Comparison of ENCODE assay signal across 8 cellular contexts in genomic region chr5:163696270-163696887, GRCh38.
DNase-seq lines count a peak whose midpoint lies in the region; ATAC-seq, FAIRE-seq and TF ChIP-seq lines count a peak whose summit lies in the region.

No MANE protein-coding gene starts in this region.

- peak; percentile 88 for FAIRE-seq in GM12891 (lab: Jason Lieb, UNC)

- no peaks in the 10 kb centered on the region for H3K4me1 Mint-ChIP-seq in naive thymus-derived CD4-positive, alpha-beta T cell

- H3K4me3 Mint-ChIP-seq in naive thymus-derived CD4-positive, alpha-beta T cell, result no peak overlapping the region

- intact Hi-C loops in naive thymus-derived CD4-positive, alpha-beta T cell (cut with micrococcal nuclease), result loop anchor here in 1 of 2 donors (2.0 kb wide), 1 partner anchor 808 kb away; no protein-coding TSS in a partner anchor
- intact Hi-C loops in lower leg skin (cut with DNase I; ENCODE audit: low total_unique reads), result no loop called here

- 0 out of 2 replicates have a peak overlapping the region, but pooled peaks have one; percentile 32 for H2AFZ ChIP-seq in MM.1S (ENCODE audit: low read length)

- no peaks in the 10 kb centered on the region for H3K36me3 Mint-ChIP-seq in naive thymus-derived CD4-positive, alpha-beta T cell

- no peaks in the 10 kb centered on the region for H3F3A ChIP-seq in MM.1S (ENCODE audit: insufficient read depth, low read length)

- TF ChIP-seq CTCF in MM.1S (IDR thresholded peaks at IDR 0.05; ENCODE audit: low read length) (peak; percentile 76), lower leg skin (IDR thresholded peaks at IDR 0.05) (no peak)

- H3K79me2 ChIP-seq in MM.1S (ENCODE audit: low read length), result no peaks in the 10 kb centered on the region

- no peak overlapping the region for H3K9ac ChIP-seq in MM.1S (ENCODE audit: low read length)

- no peaks in the 10 kb centered on the region for H4K20me1 ChIP-seq in MM.1S (ENCODE audit: insufficient read depth, low read length)

- H3K9me2 ChIP-seq in MM.1S (replicated peaks; ENCODE audit: insufficient read depth, low read length), result no peaks in the 10 kb centered on the region

- H3K4me2 ChIP-seq in MM.1S (ENCODE audit: low read depth, low read length), result no peak overlapping the region

- peaks cover 0 to 8% (median 3%) of the 10 kb centered on the region in 5 donors for H3K27me3 Mint-ChIP-seq in naive thymus-derived CD4-positive, alpha-beta T cell

- TF ChIP-seq POLR2A in GM12891 (IDR thresholded peaks at IDR 0.05; ENCODE audit: low read depth, low read length) (no peak), lower leg skin (IDR thresholded peaks at IDR 0.05) (no peak)

- H3K4me1 ChIP-seq in MM.1S (ENCODE audit: low read length), result no peaks in the 10 kb centered on the region
- no peaks in the 10 kb centered on the region for H3K4me1 ChIP-seq in naive thymus-derived CD4-positive, alpha-beta T cell (ENCODE audit: control insufficient read depth in 2 of 2, insufficient read depth in 2 of 2, low read length in 2 of 2)

- peaks cover 0 to 1% (median 0%) of the 10 kb centered on the region in 11 donors for H3K9me3 Mint-ChIP-seq in naive thymus-derived CD4-positive, alpha-beta T cell

- H3K27me3 ChIP-seq in MM.1S (replicated peaks; ENCODE audit: insufficient read depth, low read length), result no peaks in the 10 kb centered on the region
- H3K27me3 ChIP-seq in naive thymus-derived CD4-positive, alpha-beta T cell (ENCODE audit: control insufficient read depth in 2 of 2, insufficient read depth in 2 of 2, low read length in 2 of 2), result no peaks in the 10 kb centered on the region

- H3K9me3 ChIP-seq in MM.1S (replicated peaks; ENCODE audit: insufficient read depth, low read length), result no peaks in the 10 kb centered on the region
- no peaks in the 10 kb centered on the region for H3K9me3 ChIP-seq in naive thymus-derived CD4-positive, alpha-beta T cell (ENCODE audit: control insufficient read depth in 2 of 3, low read length in 3 of 3)

- H3K27ac ChIP-seq in MM.1S (ENCODE audit: low read length), result no peak overlapping the region
- H3K27ac ChIP-seq in naive thymus-derived CD4-positive, alpha-beta T cell (ENCODE audit: low read depth, low read length), result no peak overlapping the region

- 21 to 24% methylated on average over 10 of the region's 10 CpGs for WGBS in lower leg skin, 2 donors

- peak; percentile 85 for DNase-seq in A172 (ENCODE audit: low spot score)
- no peak for DNase-seq in GM12891 (ENCODE audit: insufficient read length, low spot score)
- peak; percentile 70 for DNase-seq in MM.1S
- DNase-seq in naive thymus-derived CD4-positive, alpha-beta T cell, result no peak
- DNase-seq in lower leg skin (ENCODE audit: low spot score in 2 of 2), result no peak

- CTCF ChIA-PET in naive thymus-derived CD4-positive, alpha-beta T cell (lab: Charles Lee), result no interaction called here

- no peak overlapping the region for H3K27ac Mint-ChIP-seq in naive thymus-derived CD4-positive, alpha-beta T cell

- no peaks in the 10 kb centered on the region for H3K36me3 ChIP-seq in MM.1S (replicated peaks; ENCODE audit: insufficient read depth, low read length)
- H3K36me3 ChIP-seq in naive thymus-derived CD4-positive, alpha-beta T cell (ENCODE audit: control insufficient read depth in 2 of 3, insufficient read depth in 3 of 3, low read length in 3 of 3), result no peaks in the 10 kb centered on the region

- ATAC-seq in HG02571 (IDR thresholded peaks at IDR 0.05; ENCODE audit: unreplicated experiment) (peak; percentile 87), SK-N-SH treated with all-trans-retinoic acid at 6 μM for 48 hours (peak; percentile 100), esophagus mucosa (peak; percentile 66)
- ATAC-seq in naive thymus-derived CD4-positive, alpha-beta T cell, result peak; percentile 75

- H3K4me3 ChIP-seq in MM.1S (ENCODE audit: low read length), result no peak overlapping the region
- H3K4me3 ChIP-seq in naive thymus-derived CD4-positive, alpha-beta T cell (ENCODE audit: low read length), result no peak overlapping the region
- H3K4me3 ChIP-seq in lower leg skin (ENCODE audit: low read depth, poor library complexity, severe bottlenecking), result no peak overlapping the region

- POLR2A ChIA-PET in naive thymus-derived CD4-positive, alpha-beta T cell (lab: Charles Lee), result no interaction called here

TF ChIP-seq in GM12891, 5 proteins besides CTCF, POLR2A, EP300 and RAD21:
- no peak for TF ChIP-seq PAX5 (IDR thresholded peaks at IDR 0.05; ENCODE audit: insufficient read depth, low read length, severe bottlenecking)
- no peak for TF ChIP-seq POU2F2 (IDR thresholded peaks at IDR 0.05; ENCODE audit: low read depth, low read length)
- TF ChIP-seq TAF1 (IDR thresholded peaks at IDR 0.05; ENCODE audit: low read depth, low read length), result no peak
- TF ChIP-seq POLR2AphosphoS5 (IDR thresholded peaks at IDR 0.05; ENCODE audit: low read depth, low read length), result no peak
- no peak for TF ChIP-seq SPI1 (IDR thresholded peaks at IDR 0.05; ENCODE audit: low read depth, low read length)

TF ChIP-seq in SK-N-SH treated with all-trans-retinoic acid at 6 μM for 48 hours, 23 proteins besides CTCF, POLR2A, EP300 and RAD21:
- no peak for TF ChIP-seq CSDC2 (CRISPR knock-in tag; IDR thresholded peaks at IDR 0.05)
- TF ChIP-seq TCF4 (CRISPR knock-in tag; IDR thresholded peaks at IDR 0.05; ENCODE audit: borderline replicate concordance), result no peak
- no peak for TF ChIP-seq ZNF8 (CRISPR knock-in tag; IDR thresholded peaks at IDR 0.05)
- TF ChIP-seq PATZ1 (CRISPR knock-in tag; IDR thresholded peaks at IDR 0.05; ENCODE audit: borderline replicate concordance), result no peak
- TF ChIP-seq CSRNP3 (CRISPR knock-in tag; IDR thresholded peaks at IDR 0.05), result no peak

Comparison
In these comparisons a context has a peak if more than half of its experiments do, and no peak if none do; other contexts are left out.
1. DNase-seq: peak in A172 (single experiment) and MM.1S (single experiment); none in GM12891 (single experiment), naive thymus-derived CD4-positive, alpha-beta T cell (0 of 9) and lower leg skin (0 of 2).
2. Peak in every context shown above with its lines, with median percentiles within 50 percentile points of each other: ATAC-seq.